14 cellular contexts compared by ENCODE assay signal in genomic region chr11:9396752-9397151, GRCh38. TPM values are rescaled to one million over a fixed set of nuclear protein-coding genes. Genes with fewer than 3 reads are reported as not detected.
A peak's percentile ranks its signal among the peaks of the same experiment; 100 is the strongest.
DNase-seq lines count a peak whose midpoint lies in the region; TF ChIP-seq lines count a peak whose summit lies in the region.
"Had no signal": no experiment of that assay in that cellular context is flagged by ENCODE, and none has a peak within 500 bp of the region (broad histone marks: within the 10 kb centered on the region; RNA-seq: fewer than 3 reads in every experiment).

No MANE protein-coding gene starts in this region.

- H3K79me2 ChIP-seq in SU-DHL-6 (ENCODE audit: insufficient read depth, low read length): peaks cover 99% of the 10 kb centered on the region

- no peaks in the 10 kb centered on the region for H3K9me3 Mint-ChIP-seq in activated T-cell treated with anti-CD3 and anti-CD28 coated beads, Interleukin-2, amount 50 U/mL, for 24 hours
- H3K9me3 Mint-ChIP-seq in HFFc6 (no peaks in the 10 kb centered on the region), MCF 10A (ENCODE audit: unreplicated experiment) (no peaks in the 10 kb centered on the region)
- H3K9me3 Mint-ChIP-seq in stimulated activated naive CD8-positive, alpha-beta T cell treated with anti-CD3 and anti-CD28 coated beads, Interleukin-15, Interleukin-2, amounts not matched to agents 100 ng/mL and 50 ng/mL, for 24 hours: no peaks in the 10 kb centered on the region

- peaks cover 71% of the 10 kb centered on the region for H4K20me1 ChIP-seq in SU-DHL-6 (ENCODE audit: low read depth, low read length)

- CTCF ChIA-PET in MCF 10A (lab: Yijun Ruan, JAX): interaction anchor here (0.6 kb wide), 1 partner anchor 118 kb away, joined by 3 read pairs; no protein-coding TSS in a partner anchor

- H2AFZ ChIP-seq in SU-DHL-6 (ENCODE audit: low read depth, low read length, severe bottlenecking): no peak overlapping the region

- H3K9me2 ChIP-seq in SU-DHL-6 (replicated peaks; ENCODE audit: insufficient read depth, low read length): no peaks in the 10 kb centered on the region

- H3K4me2 ChIP-seq in SU-DHL-6 (ENCODE audit: low read depth, low read length, poor library complexity, severe bottlenecking): peak overlapping the region; percentile 1
- H3K4me2 ChIP-seq: A549 had no signal

- H3K9me3 ChIP-seq in SU-DHL-6 (ENCODE audit: insufficient read depth, low read length) (no peaks in the 10 kb centered on the region), vagina (no peaks in the 10 kb centered on the region)
- H3K9me3 ChIP-seq: A549, MG63 had no signal

- no peak overlapping the region for H3K27ac ChIP-seq in SU-DHL-6 (ENCODE audit: low read depth, low read length)
- no peak overlapping the region for H3K27ac ChIP-seq in vagina
- H3K27ac ChIP-seq: A549 had no signal

- no peak for DNase-seq in activated T-cell treated with anti-CD3 and anti-CD28 coated beads, Interleukin-2, amount 50 U/mL, for 24 hours
- DNase-seq in activated T-cell treated with anti-CD3 and anti-CD28 coated beads, Interleukin-2, amount 50 U/mL, for 48 hours: no peak
- DNase-seq in HFFc6 (no peak), vagina (ENCODE audit: extremely low spot score in 2 of 2) (no peak), MCF 10A (ENCODE audit: unreplicated experiment) (no peak), SW480 (ENCODE audit: low spot score) (no peak)
- DNase-seq: activated CD8-positive, alpha-beta memory T cell treated with anti-CD3 and anti-CD28 coated beads for 24 hours; kidney; MG63; NCI-H446 treated with DMSO at 0.1 percent for 48 hours; stimulated activated naive CD4-positive, alpha-beta T cell treated with Interleukin-2 at 50 U/mL for 16 hours had no signal

- H3K27me3 ChIP-seq in SU-DHL-6 (ENCODE audit: low read length) (no peaks in the 10 kb centered on the region), vagina (no peaks in the 10 kb centered on the region)
- H3K27me3 ChIP-seq: MG63 had no signal

- no TSS peak for BruUV-seq in MCF 10A (replicated peaks; lab: Mats Ljungman, UMichigan)

- H3K4me3 ChIP-seq in SU-DHL-6 (ENCODE audit: insufficient read depth, low read length, poor library complexity, severe bottlenecking) (no peak overlapping the region), vagina (no peak overlapping the region)
- H3K4me3 ChIP-seq: A549, MG63 had no signal

- no peak for TF ChIP-seq CTCF in HFFc6 (IDR thresholded peaks at IDR 0.05)
- no peak for TF ChIP-seq CTCF in SU-DHL-6 (IDR thresholded peaks at IDR 0.05; ENCODE audit: insufficient read depth, low read length, poor library complexity, severe bottlenecking)
- no peak for TF ChIP-seq CTCF in vagina (IDR thresholded peaks at IDR 0.05)
- TF ChIP-seq CTCF in MCF 10A (IDR thresholded peaks at IDR 0.05; ENCODE audit: unreplicated experiment): no peak

- H3K36me3 Mint-ChIP-seq in activated T-cell treated with anti-CD3 and anti-CD28 coated beads, Interleukin-2, amount 50 U/mL, for 24 hours (ENCODE audit: low read depth): peaks cover 71% of the 10 kb centered on the region
- peaks cover 36% of the 10 kb centered on the region for H3K36me3 Mint-ChIP-seq in HFFc6 (ENCODE audit: low read depth)
- peaks cover 44% of the 10 kb centered on the region for H3K36me3 Mint-ChIP-seq in stimulated activated naive CD8-positive, alpha-beta T cell treated with anti-CD3 and anti-CD28 coated beads, Interleukin-15, Interleukin-2, amounts not matched to agents 100 ng/mL and 50 ng/mL, for 24 hours (ENCODE audit: low read depth)
- peaks cover 23% of the 10 kb centered on the region for H3K36me3 Mint-ChIP-seq in MCF 10A (ENCODE audit: insufficient read depth, unreplicated experiment)

- TF ChIP-seq POLR2A in vagina (IDR thresholded peaks at IDR 0.05): no peak

- peaks cover 26% of the 10 kb centered on the region for H3F3A ChIP-seq in SU-DHL-6 (ENCODE audit: insufficient read depth)

- H3K27me3 Mint-ChIP-seq in activated T-cell treated with anti-CD3 and anti-CD28 coated beads, Interleukin-2, amount 50 U/mL, for 24 hours: no peaks in the 10 kb centered on the region
- peaks cover 2% of the 10 kb centered on the region; the same call in 1 of the 2 replicates for H3K27me3 Mint-ChIP-seq in HFFc6 (ENCODE audit: insufficient read depth)
- H3K27me3 Mint-ChIP-seq in stimulated activated naive CD8-positive, alpha-beta T cell treated with anti-CD3 and anti-CD28 coated beads, Interleukin-15, Interleukin-2, amounts not matched to agents 100 ng/mL and 50 ng/mL, for 24 hours: no peaks in the 10 kb centered on the region
- H3K27me3 Mint-ChIP-seq in MCF 10A (ENCODE audit: insufficient read depth, unreplicated experiment): no peaks in the 10 kb centered on the region

- H3K4me1 ChIP-seq in vagina: peaks cover 33% of the 10 kb centered on the region

- POLR2A ChIA-PET in MCF 10A (lab: Yijun Ruan, JAX): no interaction called here

- no peak overlapping the region for H3K9ac ChIP-seq in SU-DHL-6 (ENCODE audit: low read length)

- peak overlapping the region; percentile 3 for H3K4me3 Mint-ChIP-seq in activated T-cell treated with anti-CD3 and anti-CD28 coated beads, Interleukin-2, amount 50 U/mL, for 24 hours
- 0 out of 2 replicates have a peak overlapping the region, but pooled peaks have one; percentile 11 for H3K4me3 Mint-ChIP-seq in HFFc6
- H3K4me3 Mint-ChIP-seq in stimulated activated naive CD8-positive, alpha-beta T cell treated with anti-CD3 and anti-CD28 coated beads, Interleukin-15, Interleukin-2, amounts not matched to agents 100 ng/mL and 50 ng/mL, for 24 hours: peak overlapping the region; percentile 13
- no peak overlapping the region for H3K4me3 Mint-ChIP-seq in MCF 10A (ENCODE audit: unreplicated experiment)

- H3K27ac Mint-ChIP-seq in activated T-cell treated with anti-CD3 and anti-CD28 coated beads, Interleukin-2, amount 50 U/mL, for 24 hours: peak overlapping the region; percentile 48
- H3K27ac Mint-ChIP-seq in HFFc6 (peak overlapping the region; percentile 41), MCF 10A (ENCODE audit: low read depth, unreplicated experiment) (no peak overlapping the region)
- H3K27ac Mint-ChIP-seq in stimulated activated naive CD8-positive, alpha-beta T cell treated with anti-CD3 and anti-CD28 coated beads, Interleukin-15, Interleukin-2, amounts not matched to agents 100 ng/mL and 50 ng/mL, for 24 hours: peak overlapping the region; percentile 73

- H3K36me3 ChIP-seq in SU-DHL-6 (ENCODE audit: low read length) (peaks cover 33% of the 10 kb centered on the region), vagina (no peaks in the 10 kb centered on the region)

- intact Hi-C loops in vagina (cut with DNase I): no loop called here
- intact Hi-C loops in MCF 10A (cut with micrococcal nuclease): no loop called here

- H3K4me1 Mint-ChIP-seq in activated T-cell treated with anti-CD3 and anti-CD28 coated beads, Interleukin-2, amount 50 U/mL, for 24 hours (ENCODE audit: low read depth): peaks cover 61% of the 10 kb centered on the region
- H3K4me1 Mint-ChIP-seq in HFFc6 (ENCODE audit: low read depth) (peaks cover 60% of the 10 kb centered on the region), MCF 10A (ENCODE audit: insufficient read depth, unreplicated experiment) (peaks cover 20% of the 10 kb centered on the region)
- H3K4me1 Mint-ChIP-seq in stimulated activated naive CD8-positive, alpha-beta T cell treated with anti-CD3 and anti-CD28 coated beads, Interleukin-15, Interleukin-2, amounts not matched to agents 100 ng/mL and 50 ng/mL, for 24 hours (ENCODE audit: low read depth): peaks cover 65% of the 10 kb centered on the region

RNA-seq across cellular contexts. Expression of gene IPO7, which starts 12.3 kb away (rescaled TPM):
- 100 to 1,000 TPM; 134 to 172 (median 154) TPM for total RNA-seq in HFFc6 (2021; fragmentation: NEBNext Ultra II Directional; extraction: Animal tissue kit (Norgen Biotek cat#: 25700))
- total RNA-seq in vagina (64.8 TPM), MCF 10A (2022) (116 and 145 TPM in 2 replicates)
